In the genomic region with DNA sequence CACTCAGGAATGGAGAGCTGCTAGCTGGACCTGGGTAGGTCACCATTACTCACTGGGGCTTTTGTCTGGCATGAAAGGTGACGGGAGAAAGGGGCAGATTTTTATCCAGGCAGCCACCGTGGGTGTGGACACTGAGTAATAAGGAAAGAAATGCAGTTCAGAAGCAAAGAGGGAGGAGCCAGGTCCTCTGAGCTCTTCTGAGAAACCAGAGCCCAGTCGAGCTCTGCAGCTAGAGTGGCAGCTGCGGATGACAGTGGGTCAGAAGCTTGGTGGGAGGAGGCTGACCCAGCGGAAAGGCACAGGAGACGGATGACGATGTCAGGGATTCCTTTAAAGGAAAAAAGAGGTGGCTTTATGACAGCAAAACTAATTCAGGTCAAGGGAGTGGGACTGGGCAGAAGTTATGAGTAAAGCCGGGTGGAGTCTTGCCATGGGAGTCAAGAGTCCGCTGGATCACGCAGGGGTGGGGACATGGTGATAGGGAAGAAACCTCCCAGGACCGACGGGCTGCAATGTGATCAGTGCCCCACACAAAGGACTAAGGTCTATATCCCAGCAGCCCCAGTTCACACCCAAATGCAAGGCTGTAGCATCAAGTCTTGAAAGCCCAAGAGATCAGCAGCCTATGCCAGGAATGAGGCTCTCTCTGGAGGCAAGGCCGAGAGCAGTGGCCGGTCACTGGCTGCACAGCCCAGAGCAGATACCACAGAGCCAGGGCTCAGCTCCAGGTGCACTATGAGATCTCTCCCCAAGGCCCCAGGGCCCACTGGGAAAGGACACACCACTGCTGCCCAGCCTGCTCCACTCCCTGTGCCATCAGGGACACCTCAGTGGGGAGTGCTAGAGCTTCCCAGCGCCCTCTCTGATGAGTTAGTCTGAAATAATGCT, we compare ENCODE assay signal across 8 cellular contexts. TPM values are rescaled to one million over a fixed set of nuclear protein-coding genes. Genes with fewer than 3 reads are reported as not detected.
A peak's percentile ranks its signal among the peaks of the same experiment; 100 is the strongest.
DNase-seq lines count a peak whose midpoint lies in the region; ATAC-seq and TF ChIP-seq lines count a peak whose summit lies in the region.

No MANE protein-coding gene starts in this region.

- H3K27ac Mint-ChIP-seq in CD8-positive, alpha-beta T cell: peak overlapping the region; percentile 49

- no peaks in the 10 kb centered on the region for H3K27me3 Mint-ChIP-seq in CD8-positive, alpha-beta T cell (ENCODE audit: low read depth)

- intact Hi-C loops in CD8-positive, alpha-beta T cell (cut with DNase I, micrococcal nuclease): no loop called here
- intact Hi-C loops in posterior vena cava (cut with DNase I): no loop called here

- H3K9me3 ChIP-seq in CD8-positive, alpha-beta T cell (ENCODE audit: low read length): no peaks in the 10 kb centered on the region
- H3K9me3 ChIP-seq in fibroblast of lung (ENCODE audit: control insufficient read depth, insufficient read depth, low read depth, low read length): no peaks in the 10 kb centered on the region

- no peak overlapping the region for H3K4me3 Mint-ChIP-seq in CD8-positive, alpha-beta T cell

- H3K36me3 ChIP-seq in CD8-positive, alpha-beta T cell (ENCODE audit: insufficient read depth, low read length): no peaks in the 10 kb centered on the region
- no peaks in the 10 kb centered on the region for H3K36me3 ChIP-seq in fibroblast of lung (ENCODE audit: control insufficient read depth, insufficient read depth, low read length)

- ATAC-seq in CD8-positive, alpha-beta T cell: no peak
- ATAC-seq in SK-N-SH treated with all-trans-retinoic acid at 6 μM for 48 hours: peak; percentile 93
- no peak for ATAC-seq in GM18498 (IDR thresholded peaks at IDR 0.05; ENCODE audit: unreplicated experiment)

- no peaks in the 10 kb centered on the region for H3K27me3 ChIP-seq in CD8-positive, alpha-beta T cell (ENCODE audit: insufficient read depth, low read length)
- no peaks in the 10 kb centered on the region for H3K27me3 ChIP-seq in fibroblast of lung (ENCODE audit: control insufficient read depth, insufficient read depth, low read length)

- no peak overlapping the region for H2AFZ ChIP-seq in fibroblast of lung (ENCODE audit: low read length)

- peaks cover 10% of the 10 kb centered on the region for H3K4me1 Mint-ChIP-seq in CD8-positive, alpha-beta T cell (ENCODE audit: low read depth)

- H3K4me3 ChIP-seq in CD8-positive, alpha-beta T cell (ENCODE audit: low read depth, low read length): no peak overlapping the region
- H3K4me3 ChIP-seq in fibroblast of lung (replicated peaks in 1 of 4; ENCODE audit: control extremely low read depth in 1 of 4, insufficient read depth in 1 of 4, low read depth in 3 of 4, low read length in 4 of 4): no peak overlapping the region

- no peak overlapping the region for H3K27ac ChIP-seq in CD8-positive, alpha-beta T cell (ENCODE audit: low read depth, low read length)
- peak overlapping the region; percentile 90 for H3K27ac ChIP-seq in fibroblast of lung (ENCODE audit: insufficient read depth, low read length)

- DNase-seq in CD8-positive, alpha-beta T cell: peak in 1 of 7 experiments; percentile 10
- DNase-seq in fibroblast of lung (ENCODE audit: low read depth in 2 of 2): peak; percentile 92 to 93
- peak; percentile 94 for DNase-seq in posterior vena cava (ENCODE audit: low spot score)
- DNase-seq in superior temporal gyrus (ENCODE audit: extremely low spot score): no peak
- DNase-seq in stimulated activated naive CD4-positive, alpha-beta T cell treated with Interleukin-2 at 50 U/mL for 16 hours (lab: John Stamatoyannopoulos, UW): no peak
- no peak for DNase-seq in stimulated activated CD8-positive, alpha-beta memory T cell treated with anti-CD3 and anti-CD28 coated beads, Interleukin-4, amount 100 ng/mL, for 48 hours

- POLR2A ChIA-PET in CD8-positive, alpha-beta T cell (lab: Charles Lee): interaction anchor here (0.6 kb wide), 1 partner anchor 104 kb away, joined by 4 read pairs; a partner anchor contains a TSS

- peak overlapping the region; percentile 52 for H3K4me2 ChIP-seq in fibroblast of lung (ENCODE audit: extremely low read depth, insufficient read depth, low read length)

- H3K9ac ChIP-seq in fibroblast of lung (ENCODE audit: insufficient read depth, low read length): peak overlapping the region; percentile 1

- H3K9me3 Mint-ChIP-seq in CD8-positive, alpha-beta T cell: no peaks in the 10 kb centered on the region

- H3K4me1 ChIP-seq in CD8-positive, alpha-beta T cell (ENCODE audit: insufficient read depth, low read length): peaks cover 8% of the 10 kb centered on the region
- peaks cover 39% of the 10 kb centered on the region for H3K4me1 ChIP-seq in fibroblast of lung (ENCODE audit: control insufficient read depth, extremely low read depth, insufficient read depth, low read length)

- CTCF ChIA-PET in CD8-positive, alpha-beta T cell (lab: Charles Lee): interaction anchor here (0.9 to 3.8 kb wide), 6 partner anchors 9 to 54 kb away, joined by 3 to 34 read pairs (median 4); no protein-coding TSS in a partner anchor

- H3K36me3 Mint-ChIP-seq in CD8-positive, alpha-beta T cell: peaks cover 19% of the 10 kb centered on the region

- no peak for TF ChIP-seq CTCF in CD8-positive, alpha-beta T cell (IDR thresholded peaks at IDR 0.05)
- TF ChIP-seq CTCF in fibroblast of lung (conservative IDR thresholded peaks at IDR 0.05 in 1 of 2, IDR thresholded peaks at IDR 0.05 in 1 of 2; ENCODE audit: low read depth in 1 of 2, low read length in 2 of 2): no peak

- H3K79me2 ChIP-seq in fibroblast of lung (ENCODE audit: control insufficient read depth, insufficient read depth, low read length): no peaks in the 10 kb centered on the region

- no peaks in the 10 kb centered on the region for H4K20me1 ChIP-seq in fibroblast of lung (ENCODE audit: control insufficient read depth, extremely low read depth, insufficient read depth, low read length)

TF ChIP-seq in SK-N-SH treated with all-trans-retinoic acid at 6 μM for 48 hours, 23 proteins besides CTCF, POLR2A, EP300 and RAD21 (continues in another document):
- TF ChIP-seq ZNF565 (CRISPR knock-in tag; conservative IDR thresholded peaks at IDR 0.05; ENCODE audit: low read depth) (no peak), BACH2 (CRISPR knock-in tag; IDR thresholded peaks at IDR 0.05; ENCODE audit: borderline replicate concordance) (no peak), ISL1 (CRISPR knock-in tag; IDR thresholded peaks at IDR 0.05) (no peak), OSR1 (CRISPR knock-in tag; IDR thresholded peaks at IDR 0.05) (no peak), ZFP3 (CRISPR knock-in tag; IDR thresholded peaks at IDR 0.05) (no peak), TCF4 (CRISPR knock-in tag; IDR thresholded peaks at IDR 0.05; ENCODE audit: borderline replicate concordance) (no peak), ARNTL (CRISPR knock-in tag; IDR thresholded peaks at IDR 0.05; ENCODE audit: borderline replicate concordance, low read depth) (no peak), PPARA (CRISPR knock-in tag; IDR thresholded peaks at IDR 0.05; ENCODE audit: borderline replicate concordance) (no peak), ZNF70 (CRISPR knock-in tag; IDR thresholded peaks at IDR 0.05) (no peak), ESRRG (CRISPR knock-in tag; IDR thresholded peaks at IDR 0.05) (no peak), ZNF8 (CRISPR knock-in tag; IDR thresholded peaks at IDR 0.05) (no peak), SNAI2 (CRISPR knock-in tag; IDR thresholded peaks at IDR 0.05) (no peak), ZC3H10 (CRISPR knock-in tag; IDR thresholded peaks at IDR 0.05) (no peak)
- TF ChIP-seq, protein P1, sequence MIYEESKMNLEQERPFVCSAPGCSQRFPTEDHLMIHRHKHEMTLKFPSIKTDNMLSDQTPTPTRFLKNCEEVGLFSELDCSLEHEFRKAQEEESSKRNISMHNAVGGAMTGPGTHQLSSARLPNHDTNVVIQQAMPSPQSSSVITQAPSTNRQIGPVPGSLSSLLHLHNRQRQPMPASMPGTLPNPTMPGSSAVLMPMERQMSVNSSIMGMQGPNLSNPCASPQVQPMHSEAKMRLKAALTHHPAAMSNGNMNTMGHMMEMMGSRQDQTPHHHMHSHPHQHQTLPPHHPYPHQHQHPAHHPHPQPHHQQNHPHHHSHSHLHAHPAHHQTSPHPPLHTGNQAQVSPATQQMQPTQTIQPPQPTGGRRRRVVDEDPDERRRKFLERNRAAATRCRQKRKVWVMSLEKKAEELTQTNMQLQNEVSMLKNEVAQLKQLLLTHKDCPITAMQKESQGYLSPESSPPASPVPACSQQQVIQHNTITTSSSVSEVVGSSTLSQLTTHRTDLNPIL (CRISPR knock-in tag; IDR thresholded peaks at IDR 0.05; ENCODE audit: low read depth): no peak
- TF ChIP-seq, protein P2, sequence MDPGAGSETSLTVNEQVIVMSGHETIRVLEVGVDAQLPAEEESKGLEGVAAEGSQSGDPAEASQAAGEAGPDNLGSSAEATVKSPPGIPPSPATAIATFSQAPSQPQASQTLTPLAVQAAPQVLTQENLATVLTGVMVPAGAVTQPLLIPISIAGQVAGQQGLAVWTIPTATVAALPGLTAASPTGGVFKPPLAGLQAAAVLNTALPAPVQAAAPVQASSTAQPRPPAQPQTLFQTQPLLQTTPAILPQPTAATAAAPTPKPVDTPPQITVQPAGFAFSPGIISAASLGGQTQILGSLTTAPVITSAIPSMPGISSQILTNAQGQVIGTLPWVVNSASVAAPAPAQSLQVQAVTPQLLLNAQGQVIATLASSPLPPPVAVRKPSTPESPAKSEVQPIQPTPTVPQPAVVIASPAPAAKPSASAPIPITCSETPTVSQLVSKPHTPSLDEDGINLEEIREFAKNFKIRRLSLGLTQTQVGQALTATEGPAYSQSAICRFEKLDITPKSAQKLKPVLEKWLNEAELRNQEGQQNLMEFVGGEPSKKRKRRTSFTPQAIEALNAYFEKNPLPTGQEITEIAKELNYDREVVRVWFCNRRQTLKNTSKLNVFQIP (CRISPR knock-in tag; IDR thresholded peaks at IDR 0.05; ENCODE audit: borderline replicate concordance, low read depth): no peak

RNA-seq across cellular contexts. Expression of a gene that starts 6.3 kb away (rescaled TPM):
- 100 to 1,000 TPM; 105 to 114 TPM for total RNA-seq in CD8-positive, alpha-beta T cell
- total RNA-seq in fibroblast of lung (4.9 and 8.4 TPM in 2 replicates), posterior vena cava (10 to 100 TPM; 26.0 to 27.2 TPM)
- 1.7 and 2.2 TPM in 2 replicates for polyA plus RNA-seq in fibroblast of lung
- 11.3 and 12.2 TPM in 2 replicates for polyA plus RNA-seq in fibroblast of lung (2012)
- 15.8 and 17.1 TPM in 2 replicates for polyA minus RNA-seq in fibroblast of lung (ENCODE audit: low replicate concordance)

Comparison
In these comparisons a context has a peak if more than half of its experiments do, and no peak if none do; other contexts are left out.
1. DNase-seq: peak in fibroblast of lung (2 of 2) and posterior vena cava (single experiment); none in superior temporal gyrus (single experiment), stimulated activated naive CD4-positive, alpha-beta T cell treated with Interleukin-2 at 50 U/mL for 16 hours (single experiment) and stimulated activated CD8-positive, alpha-beta memory T cell treated with anti-CD3 and anti-CD28 coated beads, Interleukin-4, amount 100 ng/mL, for 48 hours (single experiment).